ENCODE assay signal across 19 cellular contexts in the genomic region with DNA sequence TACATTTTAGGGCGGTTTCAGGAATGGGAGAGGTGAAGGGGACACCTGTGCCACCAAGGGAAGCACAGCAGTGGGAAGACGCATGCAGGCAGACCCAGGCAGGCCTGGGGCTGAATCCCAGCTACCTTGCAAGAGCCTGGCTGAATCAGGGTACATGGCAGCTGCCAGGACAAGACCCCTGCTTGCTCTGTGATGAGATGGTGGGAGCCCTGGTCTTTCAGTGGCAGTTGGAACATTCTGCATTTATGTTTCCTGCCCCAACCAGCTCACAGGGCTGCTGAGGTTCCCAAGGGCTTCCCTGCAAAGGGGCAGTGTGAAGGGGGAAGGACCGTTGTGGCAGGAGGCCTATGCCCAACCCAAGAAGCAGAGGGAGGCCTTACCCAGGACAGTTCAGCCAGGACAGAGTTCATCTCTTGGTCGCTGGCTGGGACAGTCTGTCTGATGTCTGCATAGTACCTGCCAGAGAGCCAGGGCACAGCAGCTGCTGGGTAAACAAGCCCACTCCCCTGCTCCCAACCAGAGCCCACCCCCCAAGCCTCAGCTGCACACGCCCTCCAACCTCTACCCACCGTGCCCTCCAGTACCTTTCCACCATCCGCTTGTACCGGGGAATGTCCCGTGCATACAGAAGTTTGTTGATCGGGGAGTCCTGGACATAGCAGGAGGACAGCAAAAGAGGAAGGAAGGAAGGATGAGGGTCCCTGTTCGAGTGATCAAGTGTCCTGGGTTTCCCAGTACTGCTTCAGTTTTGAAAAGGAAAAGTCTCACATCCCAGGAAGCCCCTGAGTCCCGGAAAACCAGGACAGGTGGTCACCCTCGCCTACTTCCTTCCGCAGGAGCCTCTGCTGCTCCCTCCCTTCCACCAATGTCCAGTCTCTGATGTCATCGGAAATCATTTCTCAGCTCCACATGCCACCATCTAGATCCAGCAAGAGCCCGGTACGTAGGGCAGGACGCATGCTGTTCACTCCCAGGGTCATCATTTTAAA. TPM values are rescaled to one million over a fixed set of nuclear protein-coding genes. Genes with fewer than 3 reads are reported as not detected.
A peak's percentile ranks its signal among the peaks of the same experiment; 100 is the strongest.
DNase-seq lines count a peak whose midpoint lies in the region; ATAC-seq and TF ChIP-seq lines count a peak whose summit lies in the region.
"Had no signal": no experiment of that assay in that cellular context is flagged by ENCODE, and none has a peak within 500 bp of the region (broad histone marks: within the 10 kb centered on the region; RNA-seq: fewer than 3 reads in every experiment).

No MANE protein-coding gene starts in this region.

- TF ChIP-seq EP300 in SK-N-SH (IDR thresholded peaks at IDR 0.05; ENCODE audit: borderline replicate concordance in 1 of 2, low read depth in 1 of 2, low read length in 1 of 2) = no peak

- DNase-seq in SK-N-SH (peak; percentile 9), GM19240 (ENCODE audit: insufficient read length, low spot score) (peak; percentile 2), dermis microvascular lymphatic vessel endothelial cell (ENCODE audit: low read depth in 2 of 2) (peak; percentile 25 to 26), progenitor cell of endocrine pancreas (ENCODE audit: low spot score, unreplicated experiment) (peak; percentile 6), brain microvascular endothelial cell (no peak), middle frontal gyrus (ENCODE audit: extremely low spot score, low spot score) (no peak)
- DNase-seq: left colon, MG63, NCI-H345, PC-9 had no signal

- WGBS in SK-N-SH (ENCODE audit: low lambda C conversion rate) = 91% methylated on average over 17 of the region's 18 CpGs

- H3K4me1 ChIP-seq in SK-N-SH (ENCODE audit: control insufficient read depth in 1 of 2, insufficient read depth in 2 of 2, low read depth in 1 of 2, low read length in 1 of 2) = peaks cover 0 to 3% of the 10 kb centered on the region in 2 experiments; a peak in 1 of 4 replicates
- H3K4me1 ChIP-seq: upper lobe of left lung had no signal

- H3K27me3 Mint-ChIP-seq in progenitor cell of endocrine pancreas = no peaks in the 10 kb centered on the region
- H3K27me3 Mint-ChIP-seq: naive thymus-derived CD8-positive, alpha-beta T cell had no signal

- H3K27ac Mint-ChIP-seq in progenitor cell of endocrine pancreas = peak overlapping the region; percentile 67

- H3K4me3 Mint-ChIP-seq in progenitor cell of endocrine pancreas (ENCODE audit: low read depth) = no peak overlapping the region
- H3K4me3 Mint-ChIP-seq: naive thymus-derived CD8-positive, alpha-beta T cell had no signal

- no peaks in the 10 kb centered on the region for H3K9me3 Mint-ChIP-seq in progenitor cell of endocrine pancreas (ENCODE audit: low read depth)
- H3K9me3 Mint-ChIP-seq: naive thymus-derived CD8-positive, alpha-beta T cell had no signal

- H2AFZ ChIP-seq in SK-N-SH (ENCODE audit: low read depth) = no peak overlapping the region
- H2AFZ ChIP-seq: PC-9 had no signal

- H3K4me2 ChIP-seq in SK-N-SH = no peak overlapping the region
- H3K4me2 ChIP-seq: PC-9 had no signal

- TF ChIP-seq RAD21 in SK-N-SH (IDR thresholded peaks at IDR 0.05; ENCODE audit: low read length) = no peak

- in situ Hi-C loops in brain microvascular endothelial cell (cut with HindIII; ENCODE audit: low pct_ligation_motif_present, low sequenced_read_pairs) = no loop called here

- no peaks in the 10 kb centered on the region for H3K4me1 Mint-ChIP-seq in progenitor cell of endocrine pancreas (ENCODE audit: low read depth)

- H3K9me2 ChIP-seq in SK-N-SH = no peaks in the 10 kb centered on the region

- H3K4me3 ChIP-seq in SK-N-SH (ENCODE audit: low read depth in 2 of 2, low read length in 1 of 2) (no peak overlapping the region), brain microvascular endothelial cell (ENCODE audit: low read depth, low read length) (no peak overlapping the region)
- H3K4me3 ChIP-seq: heart left ventricle, MG63, PC-9, skin epidermis, upper lobe of left lung had no signal

- H3K27ac ChIP-seq in SK-N-SH (ENCODE audit: low read depth in 2 of 2, low read length in 1 of 2) (no peak overlapping the region), brain microvascular endothelial cell (no peak overlapping the region)
- H3K27ac ChIP-seq: 22Rv1, HL-60, PC-9, upper lobe of left lung had no signal

- H3K9me3 ChIP-seq in SK-N-SH = no peaks in the 10 kb centered on the region
- H3K9me3 ChIP-seq: heart left ventricle, MG63, upper lobe of left lung had no signal

- no peaks in the 10 kb centered on the region for H3K27me3 ChIP-seq in SK-N-SH (ENCODE audit: insufficient read depth)
- no peaks in the 10 kb centered on the region for H3K27me3 ChIP-seq in brain microvascular endothelial cell (replicated peaks)
- H3K27me3 ChIP-seq: heart left ventricle, MG63, upper lobe of left lung had no signal

- H3K36me3 Mint-ChIP-seq in progenitor cell of endocrine pancreas (ENCODE audit: insufficient read depth) = peaks cover 24% of the 10 kb centered on the region
- H3K36me3 Mint-ChIP-seq: naive thymus-derived CD8-positive, alpha-beta T cell had no signal

- H3K36me3 ChIP-seq in SK-N-SH (replicated peaks in 1 of 2; ENCODE audit: control insufficient read depth in 1 of 2, insufficient read depth in 2 of 2, low read length in 1 of 2) = peaks cover 0 to 48% of the 10 kb centered on the region in 2 experiments
- no peaks in the 10 kb centered on the region for H3K36me3 ChIP-seq in brain microvascular endothelial cell (replicated peaks)
- H3K36me3 ChIP-seq: MG63 had no signal

- POLR2A ChIA-PET in SK-N-SH (lab: Yijun Ruan, JAX) = no interaction called here

- no peaks in the 10 kb centered on the region for H3K79me2 ChIP-seq in SK-N-SH (ENCODE audit: insufficient read depth)

- TF ChIP-seq CTCF in SK-N-SH (IDR thresholded peaks at IDR 0.05) (no peak), progenitor cell of endocrine pancreas (IDR thresholded peaks at IDR 0.05; ENCODE audit: unreplicated experiment) (no peak), brain microvascular endothelial cell (IDR thresholded peaks at IDR 0.05; ENCODE audit: low read depth, low read length, missing control alignments) (no peak)

- H3F3A ChIP-seq in SK-N-SH (replicated peaks; ENCODE audit: insufficient read depth) = peaks cover 8% of the 10 kb centered on the region

- CTCF ChIA-PET in SK-N-SH (lab: Yijun Ruan, JAX) = interaction anchor here (1.1 to 15.6 kb wide), 3 partner anchors 25 to 133 kb away, joined by 4 to 399 read pairs (median 7); a partner anchor contains a TSS

- ATAC-seq in SK-N-SH treated with all-trans-retinoic acid at 6 μM for 48 hours = no peak
- no peak for ATAC-seq in HG02885 (IDR thresholded peaks at IDR 0.05; ENCODE audit: poor library complexity, unreplicated experiment)
- ATAC-seq: heart left ventricle; left colon; naive thymus-derived CD8-positive, alpha-beta T cell had no signal

- H4K20me1 ChIP-seq in SK-N-SH (ENCODE audit: insufficient read depth) = no peaks in the 10 kb centered on the region

- no peak overlapping the region for H3K9ac ChIP-seq in SK-N-SH

TF ChIP-seq in SK-N-SH, 30 proteins besides CTCF, POLR2A, EP300 and RAD21 (continues in another document):
- no peak for TF ChIP-seq EZH2phosphoT487 (IDR thresholded peaks at IDR 0.05; ENCODE audit: borderline replicate concordance, low read depth)
- no peak for TF ChIP-seq ELF1 (IDR thresholded peaks at IDR 0.05)
- no peak for TF ChIP-seq TAF1 (IDR thresholded peaks at IDR 0.05; ENCODE audit: borderline replicate concordance, low read depth, low read length)
- no peak for TF ChIP-seq POLR2AphosphoS5 (IDR thresholded peaks at IDR 0.05; ENCODE audit: low read depth, low read length)
- TF ChIP-seq TEAD4 (IDR thresholded peaks at IDR 0.05; ENCODE audit: borderline replicate concordance, insufficient read depth) = no peak

TF ChIP-seq in SK-N-SH treated with all-trans-retinoic acid at 6 μM for 48 hours, 23 proteins besides CTCF, POLR2A, EP300 and RAD21 (continues in another document):
- TF ChIP-seq ZFP3 (CRISPR knock-in tag; IDR thresholded peaks at IDR 0.05) (no peak), ESRRG (CRISPR knock-in tag; IDR thresholded peaks at IDR 0.05) (no peak), ZNF8 (CRISPR knock-in tag; IDR thresholded peaks at IDR 0.05) (no peak)
- TF ChIP-seq, protein P1, sequence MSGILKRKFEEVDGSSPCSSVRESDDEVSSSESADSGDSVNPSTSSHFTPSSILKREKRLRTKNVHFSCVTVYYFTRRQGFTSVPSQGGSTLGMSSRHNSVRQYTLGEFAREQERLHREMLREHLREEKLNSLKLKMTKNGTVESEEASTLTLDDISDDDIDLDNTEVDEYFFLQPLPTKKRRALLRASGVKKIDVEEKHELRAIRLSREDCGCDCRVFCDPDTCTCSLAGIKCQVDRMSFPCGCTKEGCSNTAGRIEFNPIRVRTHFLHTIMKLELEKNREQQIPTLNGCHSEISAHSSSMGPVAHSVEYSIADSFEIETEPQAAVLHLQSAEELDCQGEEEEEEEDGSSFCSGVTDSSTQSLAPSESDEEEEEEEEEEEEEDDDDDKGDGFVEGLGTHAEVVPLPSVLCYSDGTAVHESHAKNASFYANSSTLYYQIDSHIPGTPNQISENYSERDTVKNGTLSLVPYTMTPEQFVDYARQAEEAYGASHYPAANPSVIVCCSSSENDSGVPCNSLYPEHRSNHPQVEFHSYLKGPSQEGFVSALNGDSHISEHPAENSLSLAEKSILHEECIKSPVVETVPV (CRISPR knock-in tag; IDR thresholded peaks at IDR 0.05) = no peak

RNA-seq across cellular contexts. Expression of a gene that starts 23.1 kb away (rescaled TPM):
- polyA plus RNA-seq in SK-N-SH (2012; rRNA removed) = 38.0 and 39.8 TPM in 2 replicates
- 6.5 and 13.9 TPM in 2 replicates for polyA plus RNA-seq in SK-N-SH (2012; cell fraction: cytosol; rRNA removed)
- 195 and 267 TPM in 2 replicates for polyA plus RNA-seq in SK-N-SH (2012; cell fraction: nucleus; rRNA removed)
- 13.9 and 20.5 TPM in 2 replicates for total RNA-seq in dermis microvascular lymphatic vessel endothelial cell
- total RNA-seq in progenitor cell of endocrine pancreas = 535 and 543 TPM in 2 replicates
- polyA plus RNA-seq: naive thymus-derived CD8-positive, alpha-beta T cell had no signal

RNA-seq across cellular contexts. Expression of a gene that starts 33.2 kb away (rescaled TPM):
- 24.2 and 29.6 TPM in 2 replicates for polyA plus RNA-seq in SK-N-SH (2012; rRNA removed)
- 22.7 and 27.4 TPM in 2 replicates for polyA plus RNA-seq in SK-N-SH (2012; cell fraction: cytosol; rRNA removed)
- 15.3 and 20.4 TPM in 2 replicates for polyA plus RNA-seq in SK-N-SH (2012; cell fraction: nucleus; rRNA removed)
- total RNA-seq in dermis microvascular lymphatic vessel endothelial cell = 9.7 and 13.1 TPM in 2 replicates
- total RNA-seq in progenitor cell of endocrine pancreas = 11.4 and 13.2 TPM in 2 replicates

RNA-seq across cellular contexts. Expression of a gene that starts 33.3 kb away (rescaled TPM):
- polyA plus RNA-seq in SK-N-SH (2012; rRNA removed) = 393 and 438 TPM in 2 replicates
- 655 and 1,170 TPM in 2 replicates for polyA plus RNA-seq in SK-N-SH (2012; cell fraction: cytosol; rRNA removed)
- 91.0 and 95.9 TPM in 2 replicates for polyA plus RNA-seq in SK-N-SH (2012; cell fraction: nucleus; rRNA removed)
- total RNA-seq in dermis microvascular lymphatic vessel endothelial cell = 108 and 193 TPM in 2 replicates
- total RNA-seq in progenitor cell of endocrine pancreas = 236 and 253 TPM in 2 replicates

RNA-seq across cellular contexts. Expression of a gene that starts 34.7 kb away (rescaled TPM):
- polyA plus RNA-seq in SK-N-SH (2012; rRNA removed) = 0.07 TPM in 1 of 2 replicates, not detected in the other
- polyA plus RNA-seq in SK-N-SH (2012; cell fraction: cytosol; rRNA removed) = 0.04 TPM in 1 of 2 replicates, not detected in the other
- polyA plus RNA-seq in SK-N-SH (2012; cell fraction: nucleus; rRNA removed) = 0.11 and 0.13 TPM in 2 replicates
- not detected in 2 replicates for total RNA-seq in dermis microvascular lymphatic vessel endothelial cell
- total RNA-seq in progenitor cell of endocrine pancreas = 0.20 and 0.38 TPM in 2 replicates
- total RNA-seq: activated CD8-positive, alpha-beta memory T cell treated with anti-CD3 and anti-CD28 coated beads for 36 hours; heart left ventricle; left colon; naive thymus-derived CD8-positive, alpha-beta T cell; PC-9; upper lobe of left lung had no signal
- polyA plus RNA-seq: heart left ventricle; naive thymus-derived CD8-positive, alpha-beta T cell had no signal

RNA-seq across cellular contexts. Expression of a gene that starts 39.8 kb away (rescaled TPM):
- 5.6 and 6.5 TPM in 2 replicates for polyA plus RNA-seq in SK-N-SH (2012; rRNA removed)
- 4.0 and 4.3 TPM in 2 replicates for polyA plus RNA-seq in SK-N-SH (2012; cell fraction: cytosol; rRNA removed)
- polyA plus RNA-seq in SK-N-SH (2012; cell fraction: nucleus; rRNA removed) = 12.5 and 14.9 TPM in 2 replicates
- total RNA-seq in dermis microvascular lymphatic vessel endothelial cell (4.9 and 6.1 TPM in 2 replicates), progenitor cell of endocrine pancreas (13.8 and 15.2 TPM in 2 replicates)

Comparison
In these comparisons a context has a peak if more than half of its experiments do, and no peak if none do; other contexts are left out.
1. DNase-seq: peak in SK-N-SH (single experiment), GM19240 (single experiment), dermis microvascular lymphatic vessel endothelial cell (2 of 2) and progenitor cell of endocrine pancreas (single experiment); none in brain microvascular endothelial cell (single experiment) and middle frontal gyrus (single experiment).
2. RNA of a gene that starts 23.1 kb away (total RNA-seq): 535 to 543 TPM in progenitor cell of endocrine pancreas; 13.9 to 20.5 TPM in dermis microvascular lymphatic vessel endothelial cell; every median in the first group is over 10 times any median in the second.